In the genomic region with DNA sequence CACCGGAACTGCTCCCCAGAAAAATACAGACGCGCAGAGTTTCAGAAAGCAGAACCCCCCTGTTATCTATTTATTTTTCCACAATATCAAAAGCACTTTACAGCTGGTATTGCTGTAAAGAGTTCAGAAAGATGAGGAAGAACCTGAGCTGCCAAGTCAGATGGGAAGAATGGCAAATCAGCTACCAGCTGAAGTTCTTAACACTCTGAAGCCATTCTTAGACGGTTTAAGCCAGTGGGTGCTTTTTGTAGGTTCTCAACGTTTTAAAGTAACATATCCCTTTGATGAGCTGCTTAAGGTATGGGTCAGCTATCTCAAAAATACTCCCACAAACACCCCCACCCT, we compare ENCODE assay signal across 8 cellular contexts. TPM values are rescaled to one million over a fixed set of nuclear protein-coding genes. Genes with fewer than 3 reads are reported as not detected.
A peak's percentile ranks its signal among the peaks of the same experiment; 100 is the strongest.
DNase-seq lines count a peak whose midpoint lies in the region; ATAC-seq and TF ChIP-seq lines count a peak whose summit lies in the region.

No MANE protein-coding gene starts in this region.

- no peak for TF ChIP-seq POLR2A in lower leg skin (IDR thresholded peaks at IDR 0.05)

- H3K4me1 Mint-ChIP-seq in HFFc6 (ENCODE audit: low read depth) = peaks cover 56% of the 10 kb centered on the region
- H3K4me1 Mint-ChIP-seq in activated T-helper 1 cell treated with anti-CD3 and anti-CD28 coated beads, Interleukin-12 subunit alpha, Interleukin-12 subunit beta, Interleukin-2, Interleukin-4 antibody, amounts not matched to agents 30 ng/mL and 10 ng/mL and 1 ng/mL, durations not matched to agents 14 hours and 24 hours and 36 hours (ENCODE audit: low read depth) = peaks cover 31% of the 10 kb centered on the region
- H3K4me1 Mint-ChIP-seq in stimulated activated naive CD8-positive, alpha-beta T cell treated with anti-CD3 and anti-CD28 coated beads, Interleukin-15, amount 100 ng/mL, for 72 hours = peaks cover 55% of the 10 kb centered on the region

- peaks cover 23% of the 10 kb centered on the region for H3K36me3 Mint-ChIP-seq in HFFc6 (ENCODE audit: low read depth)
- peaks cover 23% of the 10 kb centered on the region for H3K36me3 Mint-ChIP-seq in activated T-helper 1 cell treated with anti-CD3 and anti-CD28 coated beads, Interleukin-12 subunit alpha, Interleukin-12 subunit beta, Interleukin-2, Interleukin-4 antibody, amounts not matched to agents 30 ng/mL and 10 ng/mL and 1 ng/mL, durations not matched to agents 14 hours and 24 hours and 36 hours (ENCODE audit: low read depth)

- DNase-seq in AML-193 (lab: John Stamatoyannopoulos, UW) = peak; percentile 29 to 54
- peak; percentile 18 for DNase-seq in HFFc6
- DNase-seq in activated T-helper 1 cell treated with anti-CD3 and anti-CD28 coated beads, Interleukin-12 subunit alpha, Interleukin-12 subunit beta, Interleukin-2, Interleukin-4 antibody, amounts not matched to agents 30 ng/mL and 10 ng/mL and 1 ng/mL, durations not matched to agents 14 hours and 24 hours and 36 hours (ENCODE audit: low spot score) = no peak
- DNase-seq in stimulated activated naive CD8-positive, alpha-beta T cell treated with anti-CD3 and anti-CD28 coated beads, Interleukin-15, amount 100 ng/mL, for 72 hours = no peak
- no peak for DNase-seq in NCI-H1930 (lab: John Stamatoyannopoulos, UW)
- no peak for DNase-seq in NCI-H1694 (lab: John Stamatoyannopoulos, UW)
- DNase-seq in lower leg skin (ENCODE audit: low spot score in 2 of 2) = no peak

- no peaks in the 10 kb centered on the region for H3K9me3 Mint-ChIP-seq in HFFc6
- H3K9me3 Mint-ChIP-seq in activated T-helper 1 cell treated with anti-CD3 and anti-CD28 coated beads, Interleukin-12 subunit alpha, Interleukin-12 subunit beta, Interleukin-2, Interleukin-4 antibody, amounts not matched to agents 30 ng/mL and 10 ng/mL and 1 ng/mL, durations not matched to agents 14 hours and 24 hours and 36 hours = no peaks in the 10 kb centered on the region
- H3K9me3 Mint-ChIP-seq in stimulated activated naive CD8-positive, alpha-beta T cell treated with anti-CD3 and anti-CD28 coated beads, Interleukin-15, amount 100 ng/mL, for 72 hours = no peaks in the 10 kb centered on the region

- no peaks in the 10 kb centered on the region; the same call in 1 of the 2 replicates for H3K27me3 Mint-ChIP-seq in HFFc6 (ENCODE audit: insufficient read depth)
- H3K27me3 Mint-ChIP-seq in activated T-helper 1 cell treated with anti-CD3 and anti-CD28 coated beads, Interleukin-12 subunit alpha, Interleukin-12 subunit beta, Interleukin-2, Interleukin-4 antibody, amounts not matched to agents 30 ng/mL and 10 ng/mL and 1 ng/mL, durations not matched to agents 14 hours and 24 hours and 36 hours (ENCODE audit: insufficient read depth) = no peaks in the 10 kb centered on the region
- no peaks in the 10 kb centered on the region for H3K27me3 Mint-ChIP-seq in stimulated activated naive CD8-positive, alpha-beta T cell treated with anti-CD3 and anti-CD28 coated beads, Interleukin-15, amount 100 ng/mL, for 72 hours

- H3K27me3 ChIP-seq in iPS-15b (ENCODE audit: control insufficient read depth, insufficient read depth, low read length) = no peaks in the 10 kb centered on the region

- WGBS in lower leg skin, 2 donors = 16 to 27% methylated on average over 5 of the region's 5 CpGs

- no peaks in the 10 kb centered on the region for H3K9me3 ChIP-seq in iPS-15b (ENCODE audit: control insufficient read depth, insufficient read depth, low read length)

- peak overlapping the region; percentile 78 for H3K27ac Mint-ChIP-seq in HFFc6
- peak overlapping the region; percentile 83 for H3K27ac Mint-ChIP-seq in activated T-helper 1 cell treated with anti-CD3 and anti-CD28 coated beads, Interleukin-12 subunit alpha, Interleukin-12 subunit beta, Interleukin-2, Interleukin-4 antibody, amounts not matched to agents 30 ng/mL and 10 ng/mL and 1 ng/mL, durations not matched to agents 14 hours and 24 hours and 36 hours
- H3K27ac Mint-ChIP-seq in stimulated activated naive CD8-positive, alpha-beta T cell treated with anti-CD3 and anti-CD28 coated beads, Interleukin-15, amount 100 ng/mL, for 72 hours = peak overlapping the region in 1 of 2 donors; percentile 48

- H3K9ac ChIP-seq in iPS-15b (ENCODE audit: low read depth, low read length) = peak overlapping the region; percentile 47

- intact Hi-C loops in activated T-helper 1 cell treated with anti-CD3 and anti-CD28 coated beads, Interleukin-12 subunit alpha, Interleukin-12 subunit beta, Interleukin-2, Interleukin-4 antibody, amounts not matched to agents 30 ng/mL and 10 ng/mL and 1 ng/mL, durations not matched to agents 14 hours and 24 hours and 36 hours (cut with micrococcal nuclease) = loop anchor here (1.0 to 5.0 kb wide), 2 partner anchors 131 to 202 kb away; partner anchors contain the start of gene RRAGC
- intact Hi-C loops in lower leg skin (cut with DNase I; ENCODE audit: low total_unique reads) = no loop called here

- peak overlapping the region; percentile 48 for H3K4me3 ChIP-seq in iPS-15b (ENCODE audit: low read depth, low read length)
- no peak overlapping the region for H3K4me3 ChIP-seq in lower leg skin (ENCODE audit: low read depth, poor library complexity, severe bottlenecking)

- peaks cover 5% of the 10 kb centered on the region for H3K36me3 ChIP-seq in iPS-15b (ENCODE audit: control insufficient read depth, insufficient read depth, low read length)

- ATAC-seq in stimulated activated naive CD8-positive, alpha-beta T cell treated with anti-CD3 and anti-CD28 coated beads, Interleukin-15, amount 100 ng/mL, for 72 hours = no peak

- TF ChIP-seq CTCF in HFFc6 (IDR thresholded peaks at IDR 0.05) (no peak), lower leg skin (IDR thresholded peaks at IDR 0.05) (no peak)

- H3K4me3 Mint-ChIP-seq in HFFc6 = peak overlapping the region; percentile 78
- H3K4me3 Mint-ChIP-seq in activated T-helper 1 cell treated with anti-CD3 and anti-CD28 coated beads, Interleukin-12 subunit alpha, Interleukin-12 subunit beta, Interleukin-2, Interleukin-4 antibody, amounts not matched to agents 30 ng/mL and 10 ng/mL and 1 ng/mL, durations not matched to agents 14 hours and 24 hours and 36 hours = peak overlapping the region; percentile 83
- peak overlapping the region; percentile 80 to 90 for H3K4me3 Mint-ChIP-seq in stimulated activated naive CD8-positive, alpha-beta T cell treated with anti-CD3 and anti-CD28 coated beads, Interleukin-15, amount 100 ng/mL, for 72 hours

- peaks cover 27% of the 10 kb centered on the region for H3K4me1 ChIP-seq in iPS-15b (ENCODE audit: control insufficient read depth, insufficient read depth, low read length)

RNA-seq across cellular contexts. Expression of gene AKIRIN1, which starts 0.7 kb away (rescaled TPM):
- 10 to 100 TPM; 63.3 to 78.7 (median 71.2) TPM for total RNA-seq in HFFc6 (2021; fragmentation: NEBNext Ultra II Directional; extraction: Animal tissue kit (Norgen Biotek cat#: 25700))
- total RNA-seq in activated T-helper 1 cell treated with anti-CD3 and anti-CD28 coated beads, Interleukin-12 subunit alpha, Interleukin-12 subunit beta, Interleukin-2, Interleukin-4 antibody, amounts not matched to agents 30 ng/mL and 10 ng/mL and 1 ng/mL, durations not matched to agents 14 hours and 24 hours and 36 hours = 78.1 and 78.5 TPM in 2 replicates
- 10 to 100 TPM; 22.3 to 36.8 (median 28.7) TPM for total RNA-seq in lower leg skin

RNA-seq across cellular contexts. Expression of gene NDUFS5, which starts 35.8 kb away (rescaled TPM):
- total RNA-seq in HFFc6 (2021; fragmentation: NEBNext Ultra II Directional; extraction: Animal tissue kit (Norgen Biotek cat#: 25700)) = 100 to 1,000 TPM; 181 to 275 (median 249) TPM
- total RNA-seq in activated T-helper 1 cell treated with anti-CD3 and anti-CD28 coated beads, Interleukin-12 subunit alpha, Interleukin-12 subunit beta, Interleukin-2, Interleukin-4 antibody, amounts not matched to agents 30 ng/mL and 10 ng/mL and 1 ng/mL, durations not matched to agents 14 hours and 24 hours and 36 hours = 143 and 150 TPM in 2 replicates
- total RNA-seq in lower leg skin = 100 to 1,000 TPM; 202 to 542 (median 255) TPM

RNA-seq across cellular contexts. Expression of gene RHBDL2, which starts 48.7 kb away (rescaled TPM):
- total RNA-seq in HFFc6 (2021; fragmentation: NEBNext Ultra II Directional; extraction: Animal tissue kit (Norgen Biotek cat#: 25700)) = 1 to 10 TPM in 2 of 6 experiments, under 1 TPM in 4; 0.11 to 1.2 (median 0.51) TPM
- not detected in 2 replicates for total RNA-seq in activated T-helper 1 cell treated with anti-CD3 and anti-CD28 coated beads, Interleukin-12 subunit alpha, Interleukin-12 subunit beta, Interleukin-2, Interleukin-4 antibody, amounts not matched to agents 30 ng/mL and 10 ng/mL and 1 ng/mL, durations not matched to agents 14 hours and 24 hours and 36 hours
- 10 to 100 TPM; 17.0 to 30.6 (median 22.2) TPM for total RNA-seq in lower leg skin

Comparison
In these comparisons a context has a peak if more than half of its experiments do, and no peak if none do; other contexts are left out.
1. DNase-seq: peak in AML-193 (2 of 2) and HFFc6 (single experiment); none in activated T-helper 1 cell treated with anti-CD3 and anti-CD28 coated beads, Interleukin-12 subunit alpha, Interleukin-12 subunit beta, Interleukin-2, Interleukin-4 antibody, amounts not matched to agents 30 ng/mL and 10 ng/mL and 1 ng/mL, durations not matched to agents 14 hours and 24 hours and 36 hours (single experiment), stimulated activated naive CD8-positive, alpha-beta T cell treated with anti-CD3 and anti-CD28 coated beads, Interleukin-15, amount 100 ng/mL, for 72 hours (0 of 2), NCI-H1930 (0 of 2), NCI-H1694 (single experiment) and lower leg skin (0 of 2).
2. RNA of gene RHBDL2, which starts 48.7 kb away (total RNA-seq): 17.0 to 30.6 TPM in lower leg skin; 0.11 to 1.2 TPM in HFFc6 and not detected in activated T-helper 1 cell treated with anti-CD3 and anti-CD28 coated beads, Interleukin-12 subunit alpha, Interleukin-12 subunit beta, Interleukin-2, Interleukin-4 antibody, amounts not matched to agents 30 ng/mL and 10 ng/mL and 1 ng/mL, durations not matched to agents 14 hours and 24 hours and 36 hours; every median in the first group is over 4 times any median in the second.
3. Peak in every context shown above with its lines, with median percentiles within 50 percentile points of each other: H3K4me3 Mint-ChIP-seq.